Comparison of ENCODE assay signal across 10 cellular contexts in genomic region chr10:93413252-93413689, GRCh38.
A peak's percentile ranks its signal among the peaks of the same experiment; 100 is the strongest.
DNase-seq lines count a peak whose midpoint lies in the region; ATAC-seq and TF ChIP-seq lines count a peak whose summit lies in the region.
"Had no signal": no experiment of that assay in that cellular context is flagged by ENCODE, and none has a peak within 500 bp of the region (broad histone marks: within the 10 kb centered on the region; RNA-seq: fewer than 3 reads in every experiment).

No MANE protein-coding gene starts in this region.

- H3K9me3 Mint-ChIP-seq in CD8-positive, alpha-beta T cell, result no peaks in the 10 kb centered on the region
- H3K9me3 Mint-ChIP-seq in dendritic cell treated with granulocyte-macrophage colony-stimulating factor and Interleukin-4, amounts not matched to agents 40 ng/mL and 50 ng/mL, for 4 days, result no peaks in the 10 kb centered on the region

- peak; percentile 81 for ATAC-seq in CD8-positive, alpha-beta T cell
- ATAC-seq in GM21825 (IDR thresholded peaks at IDR 0.05; ENCODE audit: unreplicated experiment), result no peak
- no peak for ATAC-seq in GM19452 (IDR thresholded peaks at IDR 0.05; ENCODE audit: unreplicated experiment)

- H4K20me1 ChIP-seq in osteoblast (ENCODE audit: insufficient read depth, low read length), result no peaks in the 10 kb centered on the region

- intact Hi-C loops in CD8-positive, alpha-beta T cell (cut with DNase I, micrococcal nuclease), result no loop called here
- intact Hi-C loops in dendritic cell treated with granulocyte-macrophage colony-stimulating factor and Interleukin-4, amounts not matched to agents 40 ng/mL and 50 ng/mL, for 4 days (cut with micrococcal nuclease), result no loop called here

- CTCF ChIA-PET in CD8-positive, alpha-beta T cell (lab: Charles Lee), result interaction anchor here (0.7 to 4.1 kb wide), 3 partner anchors 37 to 70 kb away, joined by 3 to 43 read pairs (median 16); partner anchors contain the start of gene MYOF

- no peaks in the 10 kb centered on the region for H3K36me3 ChIP-seq in CD8-positive, alpha-beta T cell (ENCODE audit: insufficient read depth, low read length)
- peaks cover 77% of the 10 kb centered on the region for H3K36me3 ChIP-seq in osteoblast (ENCODE audit: insufficient read depth, low read length)
- H3K36me3 ChIP-seq in MG63, result peaks cover 62% of the 10 kb centered on the region

- no peak overlapping the region for H2AFZ ChIP-seq in osteoblast (ENCODE audit: low read length)

- peaks cover 65% of the 10 kb centered on the region for H3K4me1 Mint-ChIP-seq in CD8-positive, alpha-beta T cell (ENCODE audit: low read depth)
- H3K4me1 Mint-ChIP-seq in dendritic cell treated with granulocyte-macrophage colony-stimulating factor and Interleukin-4, amounts not matched to agents 40 ng/mL and 50 ng/mL, for 4 days (ENCODE audit: low read depth), result peaks cover 32% of the 10 kb centered on the region

- H3K4me2 ChIP-seq in osteoblast (ENCODE audit: insufficient read depth, low read length), result no peak overlapping the region

- peak overlapping the region; percentile 2 for H3K27ac ChIP-seq in CD8-positive, alpha-beta T cell (ENCODE audit: low read depth, low read length)
- H3K27ac ChIP-seq in osteoblast (ENCODE audit: low read depth, low read length), result peak overlapping the region; percentile 7

- peak overlapping the region; percentile 59 for H3K4me3 Mint-ChIP-seq in CD8-positive, alpha-beta T cell
- H3K4me3 Mint-ChIP-seq in dendritic cell treated with granulocyte-macrophage colony-stimulating factor and Interleukin-4, amounts not matched to agents 40 ng/mL and 50 ng/mL, for 4 days, result no peak overlapping the region

- no peaks in the 10 kb centered on the region for H3K36me3 Mint-ChIP-seq in CD8-positive, alpha-beta T cell
- H3K36me3 Mint-ChIP-seq in dendritic cell treated with granulocyte-macrophage colony-stimulating factor and Interleukin-4, amounts not matched to agents 40 ng/mL and 50 ng/mL, for 4 days (ENCODE audit: low read depth), result peaks cover 42% of the 10 kb centered on the region

- peaks cover 63% of the 10 kb centered on the region for H3K4me1 ChIP-seq in CD8-positive, alpha-beta T cell (ENCODE audit: insufficient read depth, low read length)
- H3K4me1 ChIP-seq in osteoblast (ENCODE audit: insufficient read depth, low read length), result no peaks in the 10 kb centered on the region

- peaks cover 56% of the 10 kb centered on the region for H3K79me2 ChIP-seq in osteoblast (ENCODE audit: insufficient read depth, low read length)

- no peaks in the 10 kb centered on the region for H3K27me3 Mint-ChIP-seq in CD8-positive, alpha-beta T cell (ENCODE audit: low read depth)
- H3K27me3 Mint-ChIP-seq in dendritic cell treated with granulocyte-macrophage colony-stimulating factor and Interleukin-4, amounts not matched to agents 40 ng/mL and 50 ng/mL, for 4 days, result peaks cover 1% of the 10 kb centered on the region

- DNase-seq in CD8-positive, alpha-beta T cell, result peak; percentile 1 to 69 (median 20)
- peak; percentile 71 for DNase-seq in SKM-1 (lab: John Stamatoyannopoulos, UW; ENCODE audit: unreplicated experiment)
- no peak for DNase-seq in osteoblast (ENCODE audit: insufficient read length, low spot score, missing footprints)
- DNase-seq in MG63, result no peak
- DNase-seq in ACHN, result no peak
- DNase-seq: H7, NCI-H1048 had no signal

- TF ChIP-seq CTCF in CD8-positive, alpha-beta T cell (IDR thresholded peaks at IDR 0.05), result no peak
- TF ChIP-seq CTCF in osteoblast (IDR thresholded peaks at IDR 0.05; ENCODE audit: extremely low read depth, low read depth, low read length), result no peak

- peak overlapping the region; percentile 78 for H3K27ac Mint-ChIP-seq in CD8-positive, alpha-beta T cell
- H3K27ac Mint-ChIP-seq in dendritic cell treated with granulocyte-macrophage colony-stimulating factor and Interleukin-4, amounts not matched to agents 40 ng/mL and 50 ng/mL, for 4 days, result peak overlapping the region; percentile 45

- POLR2A ChIA-PET in CD8-positive, alpha-beta T cell (lab: Charles Lee), result no interaction called here

- in situ Hi-C loops in ACHN (cut with HindIII; ENCODE audit: low pct_ligation_motif_present, low pct_unique_long_range_greater_than_20kb, low sequenced_read_pairs), result no loop called here

- no peaks in the 10 kb centered on the region for H3K9me3 ChIP-seq in CD8-positive, alpha-beta T cell (ENCODE audit: low read length)
- H3K9me3 ChIP-seq in osteoblast (ENCODE audit: low read depth, low read length), result no peaks in the 10 kb centered on the region
- no peaks in the 10 kb centered on the region for H3K9me3 ChIP-seq in MG63

- no peak overlapping the region for H3K4me3 ChIP-seq in CD8-positive, alpha-beta T cell (ENCODE audit: low read depth, low read length)
- no peak overlapping the region for H3K4me3 ChIP-seq in osteoblast (ENCODE audit: insufficient read depth, low read length)
- no peak overlapping the region for H3K4me3 ChIP-seq in MG63

- H3K27me3 ChIP-seq in CD8-positive, alpha-beta T cell (ENCODE audit: insufficient read depth, low read length), result no peaks in the 10 kb centered on the region
- H3K27me3 ChIP-seq in osteoblast (ENCODE audit: insufficient read depth, low read length) (no peaks in the 10 kb centered on the region), MG63 (no peaks in the 10 kb centered on the region)

Comparison
In these comparisons a context has a peak if more than half of its experiments do, and no peak if none do; other contexts are left out.
1. DNase-seq: peak in CD8-positive, alpha-beta T cell (7 of 7) and SKM-1 (single experiment); none in osteoblast (single experiment), MG63 (single experiment) and ACHN (single experiment).